26 cellular contexts compared by ENCODE assay signal in genomic region chr12:131757111-131757510, GRCh38.
"Had no signal": no experiment of that assay in that cellular context is flagged by ENCODE, and none has a peak within 500 bp of the region (broad histone marks: within the 10 kb centered on the region; RNA-seq: fewer than 3 reads in every experiment).

No MANE protein-coding gene starts in this region.

- H3K27me3 ChIP-seq: ascending aorta, body of pancreas, SJCRH30 had no signal

- H3K27ac ChIP-seq: ascending aorta, body of pancreas, KMS-11, SJCRH30, WERI-Rb-1 had no signal

- H3K9me3 Mint-ChIP-seq: activated naive CD4-positive, alpha-beta T cell treated with anti-CD3 and anti-CD28 coated beads, Interleukin-2, amount 50 U/mL, for 24 hours; activated naive CD8-positive, alpha-beta T cell treated with anti-CD3 and anti-CD28 coated beads, Interleukin-2, amount 50 U/mL, for 24 hours; activated T-helper 2 cell treated with anti-CD3 and anti-CD28 coated beads, Interferon-gamma antibody, Interleukin-2, Interleukin-4, amounts not matched to agents 10 μg/mL and 5 μg/mL and 100 μg/mL, durations not matched to agents 14 hours and 24 hours and 36 hours; central memory CD8-positive, alpha-beta T cell had no signal

- H3K9me3 ChIP-seq: ascending aorta, body of pancreas, SJCRH30, SK-N-SH had no signal

- H3K4me1 ChIP-seq: ascending aorta, body of pancreas, SJCRH30 had no signal

- H3K4me2 ChIP-seq: KMS-11, SK-N-SH had no signal

- FAIRE-seq: bronchial epithelial cell had no signal

- DNase-seq: activated CD4-positive, alpha-beta T cell treated with anti-CD3 and anti-CD28 coated beads for 4 hours; activated CD8-positive, alpha-beta memory T cell treated with anti-CD3 and anti-CD28 coated beads for 24 hours; activated naive CD8-positive, alpha-beta T cell treated with anti-CD3 and anti-CD28 coated beads, Interleukin-2, amount 50 U/mL, for 24 hours; activated T-cell treated with anti-CD3 and anti-CD28 coated beads for 4 hours; activated T-cell treated with anti-CD3 and anti-CD28 coated beads, Interleukin-2, amount 50 U/mL, for 48 hours; amniotic stem cell; body of pancreas; NCI-H1092; NCI-H1417; NCI-H1930; NCI-H2107; NCI-H2171 treated with DMSO at 0.1 percent for 48 hours; NCI-H226; NCI-H526; NCI-H774; SJCRH30; SK-N-SH; T-helper 1 cell; WERI-Rb-1 had no signal

- H3K4me3 ChIP-seq: ascending aorta, body of pancreas, SJCRH30 had no signal

- H3K9ac ChIP-seq: KMS-11, SK-N-SH had no signal

- H3K27ac Mint-ChIP-seq: activated naive CD4-positive, alpha-beta T cell treated with anti-CD3 and anti-CD28 coated beads, Interleukin-2, amount 50 U/mL, for 24 hours; activated naive CD8-positive, alpha-beta T cell treated with anti-CD3 and anti-CD28 coated beads, Interleukin-2, amount 50 U/mL, for 24 hours; activated T-helper 2 cell treated with anti-CD3 and anti-CD28 coated beads, Interferon-gamma antibody, Interleukin-2, Interleukin-4, amounts not matched to agents 10 μg/mL and 5 μg/mL and 100 μg/mL, durations not matched to agents 14 hours and 24 hours and 36 hours had no signal

- H3K27me3 Mint-ChIP-seq: activated naive CD4-positive, alpha-beta T cell treated with anti-CD3 and anti-CD28 coated beads, Interleukin-2, amount 50 U/mL, for 24 hours; activated naive CD8-positive, alpha-beta T cell treated with anti-CD3 and anti-CD28 coated beads, Interleukin-2, amount 50 U/mL, for 24 hours; central memory CD8-positive, alpha-beta T cell had no signal

- H3K4me1 Mint-ChIP-seq: activated naive CD8-positive, alpha-beta T cell treated with anti-CD3 and anti-CD28 coated beads, Interleukin-2, amount 50 U/mL, for 24 hours; central memory CD8-positive, alpha-beta T cell had no signal

- ATAC-seq: activated CD4-positive, CD25-positive, alpha-beta regulatory T cell treated with anti-CD3 and anti-CD28 coated beads, Interleukin-2, amount 50 U/mL, for 24 hours; activated naive CD8-positive, alpha-beta T cell treated with anti-CD3 and anti-CD28 coated beads, Interleukin-2, amount 50 U/mL, for 24 hours; body of pancreas had no signal

- H3K4me3 Mint-ChIP-seq: activated naive CD4-positive, alpha-beta T cell treated with anti-CD3 and anti-CD28 coated beads, Interleukin-2, amount 50 U/mL, for 24 hours; activated naive CD8-positive, alpha-beta T cell treated with anti-CD3 and anti-CD28 coated beads, Interleukin-2, amount 50 U/mL, for 24 hours; central memory CD8-positive, alpha-beta T cell had no signal
